Comparison of ENCODE assay signal across 28 cellular contexts in genomic region chr2:191213333-191213732, GRCh38.
"Had no signal": no experiment of that assay in that cellular context is flagged by ENCODE, and none has a peak within 500 bp of the region (broad histone marks: within the 10 kb centered on the region; RNA-seq: fewer than 3 reads in every experiment).

No MANE protein-coding gene starts in this region.

- H2AFZ ChIP-seq: hepatocyte had no signal

- H3K4me3 ChIP-seq: heart left ventricle, hepatocyte, left lung, lung, ovary, sigmoid colon, transverse colon, upper lobe of left lung, vagina had no signal

- DNase-seq: heart left ventricle; islet precursor cell; kidney glomerular epithelial cell; left cardiac atrium; left lung; mesendoderm; naive B cell; natural killer cell; ovary; retina; right cardiac atrium; sigmoid colon; small intestine; stimulated activated CD4-positive, alpha-beta T cell treated with anti-CD3 and anti-CD28 coated beads, Interleukin-1b, Interleukin-23, amount 100 ng/mL, for 48 hours; stimulated activated CD4-positive, alpha-beta T cell treated with anti-CD3 and anti-CD28 coated beads, Interleukin-2, amount 100 ng/mL, for 48 hours; stimulated activated CD4-positive, alpha-beta T cell treated with anti-CD3 and anti-CD28 coated beads, Interleukin-4, amount 100 ng/mL, for 4 hours; stimulated activated CD8-positive, alpha-beta memory T cell treated with anti-CD3 and anti-CD28 coated beads, Interleukin-4, amount 100 ng/mL, for 48 hours; stimulated activated naive CD4-positive, alpha-beta T cell treated with Interleukin-2 at 50 U/mL for 16 hours; stimulated activated naive CD8-positive, alpha-beta T cell treated with anti-CD3 and anti-CD28 coated beads, Interleukin-15, amount 100 ng/mL, for 72 hours; substantia nigra; transverse colon; upper lobe of left lung had no signal

- H3K4me3 Mint-ChIP-seq: mesothelial cell of epicardium; naive B cell; natural killer cell; stimulated activated memory B cell treated with anti-CD40 and anti-IgM and Interleukin-4, amounts not matched to agents 10 μg/mL and 1 μg/mL and 100 μg/mL, for 72 hours; stimulated activated naive CD8-positive, alpha-beta T cell treated with anti-CD3 and anti-CD28 coated beads, Interleukin-15, amount 100 ng/mL, for 72 hours had no signal

- ATAC-seq: heart left ventricle; left cardiac atrium; left lung; natural killer cell; right cardiac atrium; stimulated activated memory B cell treated with anti-CD40 and anti-IgM and Interleukin-4, amounts not matched to agents 10 μg/mL and 1 μg/mL and 100 μg/mL, for 72 hours; stimulated activated naive CD8-positive, alpha-beta T cell treated with anti-CD3 and anti-CD28 coated beads, Interleukin-15, amount 100 ng/mL, for 72 hours had no signal

- H3K27ac ChIP-seq: heart left ventricle, hepatocyte, left lung, ovary, sigmoid colon, transverse colon, upper lobe of left lung, vagina had no signal

- H3K27ac Mint-ChIP-seq: mesothelial cell of epicardium; naive B cell; natural killer cell; progenitor cell of endocrine pancreas; stimulated activated memory B cell treated with anti-CD40 and anti-IgM and Interleukin-4, amounts not matched to agents 10 μg/mL and 1 μg/mL and 100 μg/mL, for 72 hours; stimulated activated naive CD8-positive, alpha-beta T cell treated with anti-CD3 and anti-CD28 coated beads, Interleukin-15, amount 100 ng/mL, for 72 hours had no signal

- H3K27me3 ChIP-seq: heart left ventricle, hepatocyte, left lung, ovary, sigmoid colon, transverse colon, upper lobe of left lung, vagina had no signal

- H3K4me2 ChIP-seq: hepatocyte had no signal

- H3K9me3 ChIP-seq: ovary had no signal

- H3K36me3 ChIP-seq: heart left ventricle, left lung, ovary, sigmoid colon, transverse colon, upper lobe of left lung, vagina had no signal

- H3K27me3 Mint-ChIP-seq: progenitor cell of endocrine pancreas; stimulated activated naive CD8-positive, alpha-beta T cell treated with anti-CD3 and anti-CD28 coated beads, Interleukin-15, amount 100 ng/mL, for 72 hours had no signal

- H3K4me1 Mint-ChIP-seq: naive B cell; stimulated activated memory B cell treated with anti-CD40 and anti-IgM and Interleukin-4, amounts not matched to agents 10 μg/mL and 1 μg/mL and 100 μg/mL, for 72 hours had no signal

- H3K79me2 ChIP-seq: hepatocyte had no signal
